9 cellular contexts compared by ENCODE assay signal in genomic region chr15:94670436-94671034, GRCh38.
DNase-seq lines count a peak whose midpoint lies in the region; ATAC-seq and TF ChIP-seq lines count a peak whose summit lies in the region.
"Had no signal": no experiment of that assay in that cellular context is flagged by ENCODE, and none has a peak within 500 bp of the region (broad histone marks: within the 10 kb centered on the region; RNA-seq: fewer than 3 reads in every experiment).

No MANE protein-coding gene starts in this region.

- no peaks in the 10 kb centered on the region for H3K36me3 Mint-ChIP-seq in endodermal cell (ENCODE audit: low read depth)
- H3K36me3 Mint-ChIP-seq in nephron (ENCODE audit: low read depth): no peaks in the 10 kb centered on the region
- H3K36me3 Mint-ChIP-seq: naive thymus-derived CD4-positive, alpha-beta T cell had no signal

- H3K27me3 ChIP-seq in NT2/D1 (ENCODE audit: insufficient read depth, insufficient read length) (no peaks in the 10 kb centered on the region), endodermal cell (ENCODE audit: control insufficient read depth, insufficient read depth, low read length, poor library complexity, severe bottlenecking) (no peaks in the 10 kb centered on the region)
- no peaks in the 10 kb centered on the region for H3K27me3 ChIP-seq in effector memory CD4-positive, alpha-beta T cell (replicated peaks; ENCODE audit: control insufficient read depth, insufficient read depth, low read length, poor library complexity, severe bottlenecking)

- TF ChIP-seq CTCF in endodermal cell (conservative IDR thresholded peaks at IDR 0.05) (peak; percentile 95), nephron (IDR thresholded peaks at IDR 0.05; ENCODE audit: unreplicated experiment in 3 of 3) (peak; percentile 71 to 88 (median 74))

- H3K27ac Mint-ChIP-seq in endodermal cell (no peak overlapping the region), nephron (peak overlapping the region; percentile 81 to 97 (median 93))
- H3K27ac Mint-ChIP-seq: naive thymus-derived CD4-positive, alpha-beta T cell had no signal

- H3K4me3 Mint-ChIP-seq in endodermal cell (no peak overlapping the region), nephron (peak overlapping the region in 1 of 3 experiments; percentile 47)
- H3K4me3 Mint-ChIP-seq: naive thymus-derived CD4-positive, alpha-beta T cell had no signal

- no peak overlapping the region for H3K27ac ChIP-seq in endodermal cell (ENCODE audit: low read depth, low read length)
- no peak overlapping the region for H3K27ac ChIP-seq in effector memory CD4-positive, alpha-beta T cell (ENCODE audit: insufficient read depth, low read length, poor library complexity, severe bottlenecking)

- H3K27me3 Mint-ChIP-seq in endodermal cell (ENCODE audit: insufficient read depth) (peaks cover 3% of the 10 kb centered on the region), nephron (ENCODE audit: low read depth) (peaks cover 13% of the 10 kb centered on the region)

- H3K4me1 ChIP-seq in NT2/D1 (ENCODE audit: insufficient read depth, insufficient read length): no peaks in the 10 kb centered on the region
- peaks cover 5% of the 10 kb centered on the region for H3K4me1 ChIP-seq in endodermal cell (ENCODE audit: control insufficient read depth, insufficient read depth, low read length)
- H3K4me1 ChIP-seq in effector memory CD4-positive, alpha-beta T cell (ENCODE audit: control insufficient read depth, insufficient read depth, low read length, poor library complexity, severe bottlenecking): no peaks in the 10 kb centered on the region

- H3K9me3 Mint-ChIP-seq in endodermal cell (no peaks in the 10 kb centered on the region), nephron (no peaks in the 10 kb centered on the region)

- H3K4me3 ChIP-seq in NT2/D1 (ENCODE audit: insufficient read length, low read depth): no peak overlapping the region
- H3K4me3 ChIP-seq in endodermal cell (ENCODE audit: low read length): no peak overlapping the region
- H3K4me3 ChIP-seq in effector memory CD4-positive, alpha-beta T cell (ENCODE audit: insufficient read depth, low read depth, low read length, poor library complexity, severe bottlenecking): no peak overlapping the region

- DNase-seq in D341Med (ENCODE audit: low spot score) (peak; percentile 38), NT2/D1 (ENCODE audit: low read depth, low spot score) (peak; percentile 30), endodermal cell (no peak), T-helper 2 cell (no peak), NCI-H187 (lab: John Stamatoyannopoulos, UW) (no peak)
- DNase-seq in effector memory CD4-positive, alpha-beta T cell: no peak

- H3K4me1 Mint-ChIP-seq in endodermal cell (peaks cover 17% of the 10 kb centered on the region), nephron (peaks cover 47% of the 10 kb centered on the region)

- H3K9ac ChIP-seq in NT2/D1 (ENCODE audit: insufficient read length, low read depth): no peak overlapping the region
- H3K9ac ChIP-seq in endodermal cell (ENCODE audit: extremely low read depth, low read length, poor library complexity, severe bottlenecking): no peak overlapping the region

- no peaks in the 10 kb centered on the region for H3K36me3 ChIP-seq in NT2/D1 (ENCODE audit: insufficient read depth, insufficient read length, low read length)
- H3K36me3 ChIP-seq in endodermal cell (ENCODE audit: control insufficient read depth, insufficient read depth, low read length): no peaks in the 10 kb centered on the region
- H3K36me3 ChIP-seq in effector memory CD4-positive, alpha-beta T cell (ENCODE audit: control insufficient read depth, insufficient read depth, low read length): no peaks in the 10 kb centered on the region

- ATAC-seq in HG02759 (IDR thresholded peaks at IDR 0.05; ENCODE audit: unreplicated experiment): peak; percentile 50
- ATAC-seq: naive thymus-derived CD4-positive, alpha-beta T cell had no signal

- WGBS in endodermal cell (ENCODE audit: insufficient coverage in 1 of 2, insufficient read length in 1 of 2), 2 experiments: 40 to 75% methylated on average over 1 to 2 of the region's 3 CpGs

- H3K9me3 ChIP-seq in NT2/D1 (ENCODE audit: insufficient read depth, low read length) (no peaks in the 10 kb centered on the region), endodermal cell (ENCODE audit: control insufficient read depth, low read length) (no peaks in the 10 kb centered on the region)
- H3K9me3 ChIP-seq in effector memory CD4-positive, alpha-beta T cell (ENCODE audit: control insufficient read depth, low read length): no peaks in the 10 kb centered on the region

Comparison
In these comparisons a context has a peak if more than half of its experiments do, and no peak if none do; other contexts are left out.
1. DNase-seq: peak in D341Med (single experiment) and NT2/D1 (single experiment); none in endodermal cell (single experiment), T-helper 2 cell (0 of 5), NCI-H187 (0 of 2) and effector memory CD4-positive, alpha-beta T cell (0 of 3).